Comparison of ENCODE assay signal across 8 cellular contexts in genomic region chr9:109440797-109441287, GRCh38. TPM values are rescaled to one million over a fixed set of nuclear protein-coding genes. Genes with fewer than 3 reads are reported as not detected.
DNase-seq lines count a peak whose midpoint lies in the region; ATAC-seq and TF ChIP-seq lines count a peak whose summit lies in the region.

No MANE protein-coding gene starts in this region.

- TF ChIP-seq RAD21 in neural cell (conservative IDR thresholded peaks at IDR 0.05) = peak; percentile 29

- intact Hi-C loops in aorta (cut with DNase I) = loop anchor here (1.0 to 2.0 kb wide), 3 partner anchors 28 to 80 kb away; no protein-coding TSS in a partner anchor

- TF ChIP-seq CTCF in fibroblast of pulmonary artery (IDR thresholded peaks at IDR 0.05; ENCODE audit: low read length, missing control alignments) = peak; percentile 92
- peak; percentile 61 for TF ChIP-seq CTCF in neural cell (IDR thresholded peaks at IDR 0.05; ENCODE audit: poor library complexity, severe bottlenecking)

- H3K27me3 Mint-ChIP-seq in activated CD8-positive, alpha-beta memory T cell treated with anti-CD3 and anti-CD28 coated beads, Interleukin-2, amount 10 ng/mL, durations not matched to agents 7 days and 5 days = peaks cover 37% of the 10 kb centered on the region

- ATAC-seq in GM21390 (IDR thresholded peaks at IDR 0.05; ENCODE audit: unreplicated experiment) (peak; percentile 95), aorta (ENCODE audit: low FRiP score) (peak; percentile 83)
- peak; percentile 93 for ATAC-seq in activated CD8-positive, alpha-beta memory T cell treated with anti-CD3 and anti-CD28 coated beads, Interleukin-2, amount 10 ng/mL, durations not matched to agents 7 days and 5 days

- peak overlapping the region; percentile 71 for H3K27ac Mint-ChIP-seq in activated CD8-positive, alpha-beta memory T cell treated with anti-CD3 and anti-CD28 coated beads, Interleukin-2, amount 10 ng/mL, durations not matched to agents 7 days and 5 days

- H3K9me3 ChIP-seq in neural cell (ENCODE audit: low read length) (no peaks in the 10 kb centered on the region), aorta (ENCODE audit: control insufficient read depth, low read length) (no peaks in the 10 kb centered on the region)

- no peak overlapping the region for H3K4me2 ChIP-seq in neural cell (ENCODE audit: low read length)

- H3K27ac ChIP-seq in neural cell (ENCODE audit: low read length) (no peak overlapping the region), aorta (ENCODE audit: low read depth in 1 of 2, low read length in 2 of 2) (no peak overlapping the region)

- no peak overlapping the region for H2AFZ ChIP-seq in neural cell (ENCODE audit: low read depth, low read length)

- TF ChIP-seq EP300 in neural cell (conservative IDR thresholded peaks at IDR 0.05; ENCODE audit: poor library complexity, severe bottlenecking) = no peak

- no peaks in the 10 kb centered on the region for H3K36me3 Mint-ChIP-seq in activated CD8-positive, alpha-beta memory T cell treated with anti-CD3 and anti-CD28 coated beads, Interleukin-2, amount 10 ng/mL, durations not matched to agents 7 days and 5 days

- no peaks in the 10 kb centered on the region for H3F3A ChIP-seq in neural cell (ENCODE audit: insufficient read depth, low read length, poor library complexity, severe bottlenecking)

- H3K9ac ChIP-seq in neural cell (ENCODE audit: low read length) = no peak overlapping the region

- CTCF ChIA-PET in activated CD8-positive, alpha-beta memory T cell treated with anti-CD3 and anti-CD28 coated beads, Interleukin-2, amount 10 ng/mL, durations not matched to agents 7 days and 5 days (lab: Charles Lee) = interaction anchor here (0.7 to 6.5 kb wide), 20 partner anchors 9 to 81 kb away, joined by 3 to 148 read pairs (median 6); partner anchors contain the start of gene PTPN3

- no peak overlapping the region for H3K4me3 Mint-ChIP-seq in activated CD8-positive, alpha-beta memory T cell treated with anti-CD3 and anti-CD28 coated beads, Interleukin-2, amount 10 ng/mL, durations not matched to agents 7 days and 5 days

- DNase-seq in DMS53 treated with DMSO at 0.1 percent for 48 hours (lab: John Stamatoyannopoulos, UW; ENCODE audit: unreplicated experiment) (peak; percentile 42), HK-2 (ENCODE audit: unreplicated experiment) (peak; percentile 33), NCI-H748 (lab: John Stamatoyannopoulos, UW; ENCODE audit: unreplicated experiment) (peak; percentile 86), fibroblast of pulmonary artery (ENCODE audit: low read depth) (peak; percentile 91), aorta (peak in 1 of 2 donors; percentile 59)
- DNase-seq in activated CD8-positive, alpha-beta memory T cell treated with anti-CD3 and anti-CD28 coated beads, Interleukin-2, amount 10 ng/mL, durations not matched to agents 7 days and 5 days = peak; percentile 82

- peaks cover 26% of the 10 kb centered on the region for H3K4me1 Mint-ChIP-seq in activated CD8-positive, alpha-beta memory T cell treated with anti-CD3 and anti-CD28 coated beads, Interleukin-2, amount 10 ng/mL, durations not matched to agents 7 days and 5 days

- H3K27me3 ChIP-seq in neural cell (ENCODE audit: insufficient read depth, low read depth, low read length) = no peaks in the 10 kb centered on the region
- no peaks in the 10 kb centered on the region for H3K27me3 ChIP-seq in aorta (ENCODE audit: control insufficient read depth in 1 of 2, insufficient read depth in 2 of 2, low read length in 1 of 2)

- H3K79me2 ChIP-seq in neural cell (replicated peaks; ENCODE audit: insufficient read depth, low read length) = no peaks in the 10 kb centered on the region

- H4K20me1 ChIP-seq in neural cell (ENCODE audit: insufficient read depth) = no peaks in the 10 kb centered on the region

- H3K4me3 ChIP-seq in fibroblast of pulmonary artery (replicated peaks; ENCODE audit: low read depth, low read length) (no peak overlapping the region), neural cell (ENCODE audit: low read length) (no peak overlapping the region), aorta (ENCODE audit: low read length in 2 of 2) (no peak overlapping the region)

- no peaks in the 10 kb centered on the region for H3K4me1 ChIP-seq in aorta (ENCODE audit: control insufficient read depth in 1 of 2, insufficient read depth in 2 of 2, low read length in 2 of 2)

- H3K36me3 ChIP-seq in neural cell (ENCODE audit: insufficient read depth, low read length) (no peaks in the 10 kb centered on the region), aorta (ENCODE audit: control insufficient read depth in 1 of 2, insufficient read depth in 2 of 2, low read length in 1 of 2) (peaks cover 2 to 3% of the 10 kb centered on the region in 2 donors)

- no peaks in the 10 kb centered on the region for H3K9me2 ChIP-seq in neural cell (ENCODE audit: insufficient read depth, low read length)

- 2% methylated on average over 4 of the region's 4 CpGs for WGBS in aorta, 2 donors

- no peaks in the 10 kb centered on the region for H3K9me3 Mint-ChIP-seq in activated CD8-positive, alpha-beta memory T cell treated with anti-CD3 and anti-CD28 coated beads, Interleukin-2, amount 10 ng/mL, durations not matched to agents 7 days and 5 days (ENCODE audit: low read depth)

TF ChIP-seq in neural cell, 6 proteins besides CTCF, POLR2A, EP300 and RAD21:
- no peak for TF ChIP-seq EZH2 (IDR thresholded peaks at IDR 0.05; ENCODE audit: borderline replicate concordance, insufficient read depth, low read length, poor library complexity, severe bottlenecking)
- TF ChIP-seq TAF1 (IDR thresholded peaks at IDR 0.05; ENCODE audit: low read depth) = no peak
- no peak for TF ChIP-seq SMC3 (conservative IDR thresholded peaks at IDR 0.05; ENCODE audit: poor library complexity)
- no peak for TF ChIP-seq POLR2AphosphoS5 (IDR thresholded peaks at IDR 0.05)
- TF ChIP-seq MXI1 (conservative IDR thresholded peaks at IDR 0.05; ENCODE audit: poor library complexity, severe bottlenecking) = no peak
- no peak for TF ChIP-seq REST (IDR thresholded peaks at IDR 0.05; ENCODE audit: borderline replicate concordance)
TF ChIP-seq in neural cell: peak in this region for 0.

RNA-seq across cellular contexts. Expression of gene PTPN3, which starts 57.3 kb away (rescaled TPM):
- 1 to 10 TPM in 1 of 2 experiments, under 1 TPM in 1; 0.50 to 4.1 TPM for total RNA-seq in activated CD8-positive, alpha-beta memory T cell treated with anti-CD3 and anti-CD28 coated beads, Interleukin-2, amount 10 ng/mL, durations not matched to agents 7 days and 5 days
- 0.68 and 3.8 TPM in 2 replicates for polyA plus RNA-seq in neural cell
- 1.5 and 1.7 TPM in 2 replicates for polyA minus RNA-seq in neural cell
- total RNA-seq in aorta = 10 to 100 TPM in 1 of 2 donors, 1 to 10 TPM in 1; 7.8 to 22.9 TPM
- polyA plus RNA-seq in aorta = 10 to 100 TPM in 1 of 2 donors, 1 to 10 TPM in 1; 4.3 to 11.1 TPM
